In genomic region chr3:13025778-13026518, GRCh38 we compare ENCODE assay signal across 21 cellular contexts. TPM values are rescaled to one million over a fixed set of nuclear protein-coding genes. Genes with fewer than 3 reads are reported as not detected.
DNase-seq lines count a peak whose midpoint lies in the region; ATAC-seq, FAIRE-seq and TF ChIP-seq lines count a peak whose summit lies in the region.
"Had no signal": no experiment of that assay in that cellular context is flagged by ENCODE, and none has a peak within 500 bp of the region (broad histone marks: within the 10 kb centered on the region; RNA-seq: fewer than 3 reads in every experiment).

No MANE protein-coding gene starts in this region.

- H3K27me3 ChIP-seq in BLaER1 treated with 17β-estradiol and CSF1 and Interleukin-3, amounts not matched to agents 10 nM and 100 nM, result no peaks in the 10 kb centered on the region
- peaks cover under 1% of the 10 kb centered on the region for H3K27me3 ChIP-seq in smooth muscle cell (ENCODE audit: low read depth)
- H3K27me3 ChIP-seq: cardiac muscle cell had no signal

- 91% methylated on average over 10 of the region's 10 CpGs for WGBS in smooth muscle cell (ENCODE audit: low lambda C conversion rate)

- peak overlapping the region; percentile 34 to 100 (median 61); a peak in 21 of 22 replicates for H3K4me2 ChIP-seq in BLaER1 treated with 17β-estradiol and CSF1 and Interleukin-3, amounts not matched to agents 10 nM and 100 nM
- no peak overlapping the region for H3K4me2 ChIP-seq in smooth muscle cell

- H3K4me3 ChIP-seq in BLaER1 treated with 17β-estradiol and CSF1 and Interleukin-3, amounts not matched to agents 10 nM and 100 nM, result no peak overlapping the region
- H3K4me3 ChIP-seq in kidney (ENCODE audit: low read length in 2 of 2), result no peak overlapping the region
- no peak overlapping the region for H3K4me3 ChIP-seq in smooth muscle cell
- H3K4me3 ChIP-seq: cardiac muscle cell, SJCRH30 had no signal

- H3K9me3 ChIP-seq in BLaER1 treated with 17β-estradiol and CSF1 and Interleukin-3, amounts not matched to agents 10 nM and 100 nM (replicated peaks in 1 of 11), result no peaks in the 10 kb centered on the region
- H3K9me3 ChIP-seq in kidney (ENCODE audit: control insufficient read depth in 1 of 2, low read length in 2 of 2) (no peaks in the 10 kb centered on the region), smooth muscle cell (replicated peaks; ENCODE audit: low read depth) (no peaks in the 10 kb centered on the region)
- H3K9me3 ChIP-seq: SJCRH30 had no signal

- peak overlapping the region in 3 of 11 experiments; percentile 24 to 42 (median 39); a peak in 4 of 22 replicates for H3K27ac ChIP-seq in BLaER1 treated with 17β-estradiol and CSF1 and Interleukin-3, amounts not matched to agents 10 nM and 100 nM
- H3K27ac ChIP-seq in kidney (ENCODE audit: low read depth in 2 of 2, low read length in 2 of 2) (no peak overlapping the region), smooth muscle cell (ENCODE audit: low read depth) (peak overlapping the region; percentile 60)
- H3K27ac ChIP-seq: cardiac muscle cell, SJCRH30 had no signal

- peaks cover 0 to 26% (median 0%) of the 10 kb centered on the region in 11 experiments; a peak in 4 of 22 replicates for H4K20me1 ChIP-seq in BLaER1 treated with 17β-estradiol and CSF1 and Interleukin-3, amounts not matched to agents 10 nM and 100 nM
- H4K20me1 ChIP-seq in smooth muscle cell (ENCODE audit: low read depth), result no peaks in the 10 kb centered on the region

- no peak for TF ChIP-seq CTCF in activated B cell treated with CpG ODN at 0.5 μM for 24 hours (IDR thresholded peaks at IDR 0.05)
- TF ChIP-seq CTCF in kidney (IDR thresholded peaks at IDR 0.05; ENCODE audit: borderline replicate concordance, extremely low read depth, insufficient read depth), result no peak
- no peak for TF ChIP-seq CTCF in smooth muscle cell (IDR thresholded peaks at IDR 0.05; ENCODE audit: borderline replicate concordance, insufficient read depth, poor library complexity, severe bottlenecking)

- peaks cover 11% of the 10 kb centered on the region for H3F3A ChIP-seq in smooth muscle cell (ENCODE audit: low read depth)

- ATAC-seq in activated B cell treated with CpG ODN at 0.5 μM for 24 hours (ENCODE audit: low read depth), result no peak
- ATAC-seq: WTC11 had no signal

- H2AFZ ChIP-seq in smooth muscle cell (ENCODE audit: low read depth), result no peak overlapping the region

- H3K79me2 ChIP-seq in smooth muscle cell (ENCODE audit: low read depth), result no peaks in the 10 kb centered on the region

- FAIRE-seq in kidney (lab: Jason Lieb, UNC), result no peak
- FAIRE-seq: endometrium, RCC 7860 had no signal

- intact Hi-C loops in activated B cell treated with CpG ODN at 0.5 μM for 24 hours (cut with micrococcal nuclease) (no loop called here), kidney (cut with DNase I) (no loop called here)

- H3K4me1 ChIP-seq in BLaER1 treated with 17β-estradiol and CSF1 and Interleukin-3, amounts not matched to agents 10 nM and 100 nM, result peaks cover 60 to 99% (median 89%) of the 10 kb centered on the region in 10 experiments
- H3K4me1 ChIP-seq in kidney (ENCODE audit: control insufficient read depth in 1 of 2, insufficient read depth in 1 of 2, low read depth in 1 of 2, low read length in 2 of 2), result peaks cover 0 to 5% of the 10 kb centered on the region in 2 donors
- H3K4me1 ChIP-seq in smooth muscle cell (ENCODE audit: low read depth), result peaks cover 22% of the 10 kb centered on the region

- H3K36me3 ChIP-seq in BLaER1 treated with 17β-estradiol and CSF1 and Interleukin-3, amounts not matched to agents 10 nM and 100 nM, result peaks cover 0 to 4% (median 0%) of the 10 kb centered on the region in 11 experiments; a peak in 2 of 22 replicates
- no peaks in the 10 kb centered on the region for H3K36me3 ChIP-seq in kidney (ENCODE audit: control insufficient read depth in 1 of 2, insufficient read depth in 2 of 2, low read length in 2 of 2)
- no peaks in the 10 kb centered on the region for H3K36me3 ChIP-seq in smooth muscle cell (ENCODE audit: low read depth)
- H3K36me3 ChIP-seq: cardiac muscle cell, SJCRH30 had no signal

- DNase-seq in activated B cell treated with CpG ODN at 0.5 μM for 24 hours, result no peak
- peak; percentile 68 for DNase-seq in kidney
- DNase-seq in smooth muscle cell (lab: John Stamatoyannopoulos, UW; ENCODE audit: unreplicated experiment), result no peak
- DNase-seq in stimulated activated CD4-positive, alpha-beta T cell treated with anti-CD3 and anti-CD28 coated beads, Interleukin-4, amount 100 ng/mL, for 1 hour, result no peak
- no peak for DNase-seq in Kasumi-1 (lab: John Stamatoyannopoulos, UW)
- no peak for DNase-seq in DMS114 treated with DMSO at 0.1 percent for 48 hours (lab: John Stamatoyannopoulos, UW; ENCODE audit: unreplicated experiment)
- no peak for DNase-seq in activated CD8-positive, alpha-beta memory T cell treated with anti-CD3 and anti-CD28 coated beads, Interleukin-2, amount 50 U/mL, for 48 hours
- DNase-seq: activated CD4-positive, alpha-beta T cell treated with anti-CD3 and anti-CD28 coated beads, Interleukin-2, amount 50 U/mL, for 4 hours; activated naive CD4-positive, alpha-beta T cell treated with anti-CD3 and anti-CD28 coated beads for 36 hours; NCI-H1105 treated with DMSO at 0.1 percent for 48 hours; NCI-H2029 treated with DMSO at 0.1 percent for 48 hours; NCI-H2227 treated with DMSO at 0.1 percent for 48 hours; NCI-H69 had no signal

- CTCF ChIA-PET in activated B cell treated with CpG ODN at 0.5 μM for 24 hours (lab: Charles Lee), result interaction anchor here (1.7 kb wide), 1 partner anchor 22 kb away, joined by 6 read pairs; no protein-coding TSS in a partner anchor

- no peaks in the 10 kb centered on the region for H3K9me3 Mint-ChIP-seq in activated B cell treated with CpG ODN at 0.5 μM for 24 hours
- H3K9me3 Mint-ChIP-seq: activated naive CD4-positive, alpha-beta T cell treated with anti-CD3 and anti-CD28 coated beads for 36 hours; WTC11 had no signal

- H3K27ac Mint-ChIP-seq in activated B cell treated with CpG ODN at 0.5 μM for 24 hours, result peak overlapping the region; percentile 31
- H3K27ac Mint-ChIP-seq: activated naive CD4-positive, alpha-beta T cell treated with anti-CD3 and anti-CD28 coated beads for 36 hours; progenitor cell of endocrine pancreas had no signal

- no peaks in the 10 kb centered on the region for H3K27me3 Mint-ChIP-seq in activated B cell treated with CpG ODN at 0.5 μM for 24 hours

- no peak overlapping the region for H3K4me3 Mint-ChIP-seq in activated B cell treated with CpG ODN at 0.5 μM for 24 hours
- H3K4me3 Mint-ChIP-seq: activated naive CD4-positive, alpha-beta T cell treated with anti-CD3 and anti-CD28 coated beads for 36 hours; CD14-positive monocyte; WTC11 had no signal

- peaks cover 20% of the 10 kb centered on the region for H3K36me3 Mint-ChIP-seq in activated B cell treated with CpG ODN at 0.5 μM for 24 hours (ENCODE audit: low read depth)
- H3K36me3 Mint-ChIP-seq: CD14-positive monocyte, WTC11 had no signal

- POLR2A ChIA-PET in activated B cell treated with CpG ODN at 0.5 μM for 24 hours (lab: Charles Lee), result interaction anchor here (0.6 to 10.3 kb wide), 5 partner anchors 19 to 62 kb away, joined by 3 to 465 read pairs (median 3); no protein-coding TSS in a partner anchor

- H3K4me1 Mint-ChIP-seq in activated B cell treated with CpG ODN at 0.5 μM for 24 hours, result peaks cover 59% of the 10 kb centered on the region

- H3K9ac ChIP-seq in BLaER1 treated with 17β-estradiol and CSF1 and Interleukin-3, amounts not matched to agents 10 nM and 100 nM, result no peak overlapping the region
- H3K9ac ChIP-seq in kidney (ENCODE audit: low read length in 2 of 2) (no peak overlapping the region), smooth muscle cell (ENCODE audit: low read depth) (no peak overlapping the region)

RNA-seq across cellular contexts. Expression of gene IQSEC1, which starts 47.3 kb away (rescaled TPM):
- 260 and 296 TPM in 2 replicates for total RNA-seq in activated B cell treated with CpG ODN at 0.5 μM for 24 hours
- total RNA-seq in kidney, result 45.7 TPM
- polyA plus RNA-seq in kidney (ENCODE audit: insufficient read depth, low read depth, low replicate concordance), result 15.1 TPM
- 13.9 and 18.9 TPM in 2 replicates for total RNA-seq in smooth muscle cell
- 19.8 and 26.0 TPM in 2 replicates for polyA plus RNA-seq in smooth muscle cell
